ENCODE assay signal across 1 cellular context in the genomic region with DNA sequence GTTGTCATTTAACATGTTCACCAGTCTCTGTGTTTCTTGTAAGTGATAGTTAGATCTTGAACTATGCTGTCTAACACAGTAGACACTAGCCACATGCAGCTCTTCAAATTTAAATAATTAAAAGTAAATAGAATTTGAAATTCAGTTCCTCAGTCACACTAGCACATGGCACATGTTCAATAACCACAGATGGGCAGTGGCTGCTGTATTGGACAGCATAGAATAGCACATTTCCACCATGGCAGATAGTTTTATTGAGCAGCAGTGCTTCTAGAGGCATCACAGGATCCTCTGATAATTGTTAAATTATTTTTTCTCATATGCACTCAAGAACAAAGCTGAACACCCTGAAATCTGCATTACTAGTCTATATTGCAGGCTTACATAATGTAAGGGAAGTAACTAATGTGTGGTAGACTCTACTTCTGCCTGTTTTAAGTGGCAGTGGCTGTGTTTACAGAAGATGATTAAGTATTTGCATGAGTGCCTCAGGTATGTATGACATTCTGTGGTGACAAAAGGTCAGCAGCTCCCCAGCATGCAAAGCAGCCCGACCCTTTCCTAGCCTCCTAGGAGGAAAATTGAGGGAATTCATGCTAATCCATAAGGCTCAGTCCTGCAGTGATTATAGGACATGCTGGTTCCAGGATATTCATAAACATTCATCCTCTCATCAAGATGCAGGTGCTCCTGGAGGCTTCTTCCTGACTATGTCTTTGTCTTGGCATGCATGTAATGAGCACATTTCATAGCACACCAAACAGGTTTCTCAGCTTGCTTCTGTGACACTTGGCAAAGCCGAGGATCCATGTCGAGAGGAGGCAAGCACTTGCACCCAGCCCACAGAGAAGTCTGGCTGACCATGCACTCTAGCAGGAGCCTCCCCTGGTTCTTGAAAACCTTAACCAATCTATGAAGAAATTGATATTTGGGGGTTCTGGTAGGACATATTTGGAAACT.
TF ChIP-seq lines count a peak whose summit lies in the region.

No MANE protein-coding gene starts in this region.

TF ChIP-seq in HCT116, 20 proteins besides CTCF, POLR2A, EP300 and RAD21 (continued from another document):
- TF ChIP-seq MAX (IDR thresholded peaks at IDR 0.05) (peak; percentile 33; the same call in 1 of the 2 replicates), FOSL1 (IDR thresholded peaks at IDR 0.05; ENCODE audit: low read depth) (no peak)
- TF ChIP-seq, protein P1, sequence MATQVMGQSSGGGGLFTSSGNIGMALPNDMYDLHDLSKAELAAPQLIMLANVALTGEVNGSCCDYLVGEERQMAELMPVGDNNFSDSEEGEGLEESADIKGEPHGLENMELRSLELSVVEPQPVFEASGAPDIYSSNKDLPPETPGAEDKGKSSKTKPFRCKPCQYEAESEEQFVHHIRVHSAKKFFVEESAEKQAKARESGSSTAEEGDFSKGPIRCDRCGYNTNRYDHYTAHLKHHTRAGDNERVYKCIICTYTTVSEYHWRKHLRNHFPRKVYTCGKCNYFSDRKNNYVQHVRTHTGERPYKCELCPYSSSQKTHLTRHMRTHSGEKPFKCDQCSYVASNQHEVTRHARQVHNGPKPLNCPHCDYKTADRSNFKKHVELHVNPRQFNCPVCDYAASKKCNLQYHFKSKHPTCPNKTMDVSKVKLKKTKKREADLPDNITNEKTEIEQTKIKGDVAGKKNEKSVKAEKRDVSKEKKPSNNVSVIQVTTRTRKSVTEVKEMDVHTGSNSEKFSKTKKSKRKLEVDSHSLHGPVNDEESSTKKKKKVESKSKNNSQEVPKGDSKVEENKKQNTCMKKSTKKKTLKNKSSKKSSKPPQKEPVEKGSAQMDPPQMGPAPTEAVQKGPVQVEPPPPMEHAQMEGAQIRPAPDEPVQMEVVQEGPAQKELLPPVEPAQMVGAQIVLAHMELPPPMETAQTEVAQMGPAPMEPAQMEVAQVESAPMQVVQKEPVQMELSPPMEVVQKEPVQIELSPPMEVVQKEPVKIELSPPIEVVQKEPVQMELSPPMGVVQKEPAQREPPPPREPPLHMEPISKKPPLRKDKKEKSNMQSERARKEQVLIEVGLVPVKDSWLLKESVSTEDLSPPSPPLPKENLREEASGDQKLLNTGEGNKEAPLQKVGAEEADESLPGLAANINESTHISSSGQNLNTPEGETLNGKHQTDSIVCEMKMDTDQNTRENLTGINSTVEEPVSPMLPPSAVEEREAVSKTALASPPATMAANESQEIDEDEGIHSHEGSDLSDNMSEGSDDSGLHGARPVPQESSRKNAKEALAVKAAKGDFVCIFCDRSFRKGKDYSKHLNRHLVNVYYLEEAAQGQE (IDR thresholded peaks at IDR 0.05; ENCODE audit: low read depth): no peak
